26 cellular contexts compared by ENCODE assay signal in genomic region chr9:105233836-105234235, GRCh38. TPM values are rescaled to one million over a fixed set of nuclear protein-coding genes. Genes with fewer than 3 reads are reported as not detected.
DNase-seq lines count a peak whose midpoint lies in the region; ATAC-seq, FAIRE-seq and TF ChIP-seq lines count a peak whose summit lies in the region.
"Had no signal": no experiment of that assay in that cellular context is flagged by ENCODE, and none has a peak within 500 bp of the region (broad histone marks: within the 10 kb centered on the region; RNA-seq: fewer than 3 reads in every experiment).

No MANE protein-coding gene starts in this region.

- no peak for TF ChIP-seq CTCF in K562 (IDR thresholded peaks at IDR 0.05 in 2 of 3, conservative IDR thresholded peaks at IDR 0.05 in 1 of 3; ENCODE audit: insufficient read depth in 2 of 3, low read depth in 1 of 3, low read length in 3 of 3)
- no peak for TF ChIP-seq CTCF in HepG2 (CRISPR knock-in tag; IDR thresholded peaks at IDR 0.05)
- TF ChIP-seq CTCF in esophagus squamous epithelium (IDR thresholded peaks at IDR 0.05): no peak

- no peaks in the 10 kb centered on the region for H3K9me3 ChIP-seq in K562 (replicated peaks; ENCODE audit: control insufficient read depth, insufficient read depth, low read depth, low read length)
- no peaks in the 10 kb centered on the region for H3K9me3 ChIP-seq in HepG2 (ENCODE audit: low read length)
- H3K9me3 ChIP-seq in esophagus squamous epithelium: no peaks in the 10 kb centered on the region
- H3K9me3 ChIP-seq: tibial artery had no signal

- ATAC-seq in K562: no peak
- ATAC-seq in HepG2: no peak
- ATAC-seq: activated CD4-positive, alpha-beta T cell treated with anti-CD3 and anti-CD28 coated beads for 36 hours; CD8-positive, alpha-beta T cell; stimulated activated naive CD8-positive, alpha-beta T cell treated with anti-CD3 and anti-CD28 coated beads, Interleukin-15, Interleukin-2, amounts not matched to agents 100 U/mL and 50 U/mL, for 24 hours had no signal

- H3K4me2 ChIP-seq in K562 (ENCODE audit: insufficient read depth, low read length): no peak overlapping the region
- H3K4me2 ChIP-seq in HepG2 (ENCODE audit: low read depth, low read length): no peak overlapping the region

- H3K79me2 ChIP-seq in K562 (ENCODE audit: control insufficient read depth, insufficient read depth, low read length) (no peaks in the 10 kb centered on the region), HepG2 (ENCODE audit: insufficient read depth, low read length) (no peaks in the 10 kb centered on the region)

- H3K27me3 ChIP-seq in K562 (ENCODE audit: control insufficient read depth in 2 of 2, insufficient read depth in 2 of 2, low read length in 2 of 2) (peaks cover 0 to 4% of the 10 kb centered on the region in 2 experiments; a peak in 2 of 5 replicates), HepG2 (ENCODE audit: control insufficient read depth in 1 of 2, insufficient read depth in 2 of 2, low read length in 2 of 2) (no peaks in the 10 kb centered on the region), esophagus squamous epithelium (no peaks in the 10 kb centered on the region)
- H3K27me3 ChIP-seq: tibial artery had no signal

- DNase-seq in EH (ENCODE audit: low read depth) (peak; percentile 43), K562 (ENCODE audit: extremely low read depth in 1 of 4, low spot score in 3 of 4) (no peak), HepG2 (ENCODE audit: low spot score) (no peak), globus pallidus (ENCODE audit: low spot score) (no peak), esophagus squamous epithelium (lab: John Stamatoyannopoulos, UW) (no peak), KBM-7 (no peak), NCI-H1048 (lab: John Stamatoyannopoulos, UW) (no peak)
- DNase-seq: activated CD4-positive, alpha-beta T cell treated with anti-CD3 and anti-CD28 coated beads for 36 hours; activated CD8-positive, alpha-beta memory T cell treated with anti-CD3 and anti-CD28 coated beads for 24 hours; activated naive CD4-positive, alpha-beta T cell; activated T-cell treated with anti-CD3 and anti-CD28 coated beads, Interleukin-2, amount 50 U/mL, for 24 hours; amniotic stem cell; CD8-positive, alpha-beta T cell; DMS53; glutamatergic neuron; NCI-H1694 treated with DMSO at 0.1 percent for 48 hours; NCI-H526 treated with DMSO at 0.1 percent for 48 hours; retina; SHP77; stimulated activated CD4-positive, alpha-beta T cell treated with anti-CD3 and anti-CD28 coated beads, Interleukin-4, amount 100 ng/mL, for 24 hours; stimulated activated naive CD8-positive, alpha-beta T cell treated with anti-CD3 and anti-CD28 coated beads, Interleukin-15, Interleukin-2, amounts not matched to agents 100 U/mL and 50 U/mL, for 24 hours; T-helper 1 cell; tibial artery had no signal

- POLR2A ChIA-PET in K562 (lab: Yijun Ruan, JAX) (no interaction called here), HepG2 (lab: Yijun Ruan, JAX) (no interaction called here)

- H3K4me3 ChIP-seq in K562 (no peak overlapping the region), HepG2 (replicated peaks in 1 of 3; ENCODE audit: insufficient read depth in 1 of 3, low read depth in 2 of 3, low read length in 3 of 3) (no peak overlapping the region), esophagus squamous epithelium (no peak overlapping the region)
- H3K4me3 ChIP-seq: tibial artery had no signal

- H3K36me3 ChIP-seq in K562 (ENCODE audit: control insufficient read depth, insufficient read depth, low read length) (no peaks in the 10 kb centered on the region), HepG2 (replicated peaks in 1 of 2; ENCODE audit: control insufficient read depth in 1 of 2, insufficient read depth in 2 of 2, low read length in 2 of 2) (no peaks in the 10 kb centered on the region), esophagus squamous epithelium (no peaks in the 10 kb centered on the region)
- H3K36me3 ChIP-seq: tibial artery had no signal

- TF ChIP-seq POLR2A in K562 (conservative IDR thresholded peaks at IDR 0.05) (no peak), HepG2 (IDR thresholded peaks at IDR 0.05; ENCODE audit: insufficient read depth in 1 of 2, low read depth in 2 of 2, low read length in 2 of 2) (no peak), esophagus squamous epithelium (IDR thresholded peaks at IDR 0.05) (no peak)

- no peak for TF ChIP-seq EP300 in Ishikawa (IDR thresholded peaks at IDR 0.05; ENCODE audit: borderline replicate concordance)
- no peak for TF ChIP-seq EP300 in K562 (IDR thresholded peaks at IDR 0.05; ENCODE audit: low read length)
- TF ChIP-seq EP300 in HepG2 (IDR thresholded peaks at IDR 0.05; ENCODE audit: low read depth in 2 of 2, low read length in 2 of 2): no peak
- TF ChIP-seq EP300 in HepG2 (CRISPR knock-in tag; IDR thresholded peaks at IDR 0.05; ENCODE audit: borderline replicate concordance): no peak

- TF ChIP-seq RAD21 in Ishikawa (IDR thresholded peaks at IDR 0.05; ENCODE audit: low read depth): no peak
- TF ChIP-seq RAD21 in K562 (CRISPR knock-in tag; conservative IDR thresholded peaks at IDR 0.05 in 1 of 2, IDR thresholded peaks at IDR 0.05 in 1 of 2): no peak
- no peak for TF ChIP-seq RAD21 in HepG2 (CRISPR knock-in tag; IDR thresholded peaks at IDR 0.05)

- H4K20me1 ChIP-seq in K562 (replicated peaks; ENCODE audit: control insufficient read depth, insufficient read depth, low read length) (no peaks in the 10 kb centered on the region), HepG2 (ENCODE audit: insufficient read depth, low read length) (no peaks in the 10 kb centered on the region)

- no peak overlapping the region for H3K27ac ChIP-seq in K562 (ENCODE audit: extremely low read depth, low read depth, low read length)
- no peak overlapping the region for H3K27ac ChIP-seq in HepG2 (ENCODE audit: extremely low read length, insufficient read depth, low read length)
- no peak overlapping the region for H3K27ac ChIP-seq in esophagus squamous epithelium
- H3K27ac ChIP-seq: tibial artery had no signal

- H3K9ac ChIP-seq in K562 (ENCODE audit: insufficient read depth in 1 of 2, low read depth in 2 of 2, low read length in 2 of 2) (no peak overlapping the region), HepG2 (ENCODE audit: insufficient read depth, low read depth, low read length) (no peak overlapping the region)

- FAIRE-seq in K562 (lab: Jason Lieb, UNC) (no peak), HepG2 (lab: Jason Lieb, UNC) (no peak)
- FAIRE-seq: GM12891, TTC549 had no signal

- H3K4me1 ChIP-seq in K562 (replicated peaks in 1 of 2; ENCODE audit: control insufficient read depth in 2 of 2, insufficient read depth in 2 of 2, low read length in 2 of 2) (no peaks in the 10 kb centered on the region), HepG2 (ENCODE audit: insufficient read depth, low read length) (peaks cover 21% of the 10 kb centered on the region), esophagus squamous epithelium (no peaks in the 10 kb centered on the region)
- H3K4me1 ChIP-seq: tibial artery had no signal

- BruUV-seq in K562 (replicated peaks; lab: Mats Ljungman, UMichigan): no TSS peak
- no TSS peak for BruUV-seq in HepG2 (replicated peaks; lab: Mats Ljungman, UMichigan)

- in situ Hi-C loops in K562 (cut with MboI): no loop called here
- in situ Hi-C loops in HepG2 (cut with HindIII; ENCODE audit: extremely low pct_ligation_motif_present, low pct_unique_long_range_greater_than_20kb): no loop called here
- in situ Hi-C loops in KBM-7 (cut with MboI; ENCODE audit: low pct_unique_long_range_greater_than_20kb, low sequenced_read_pairs): no loop called here

- CTCF ChIA-PET in K562 (lab: Yijun Ruan, JAX; ENCODE audit: low intra/inter-chr PET ratio): no interaction called here
- CTCF ChIA-PET in HepG2 (lab: Yijun Ruan, JAX; ENCODE audit: low intra/inter-chr PET ratio, low total read pairs): no interaction called here

- intact Hi-C loops in K562 (cut with micrococcal nuclease): no loop called here
- intact Hi-C loops in HepG2 (cut with micrococcal nuclease; ENCODE audit: unreplicated experiment): no loop called here
- intact Hi-C loops in esophagus squamous epithelium (cut with DNase I): no loop called here

- no peaks in the 10 kb centered on the region for H3K9me1 ChIP-seq in K562 (ENCODE audit: control insufficient read depth, insufficient read depth, low read length)

- H2AFZ ChIP-seq in K562 (ENCODE audit: low read depth, low read length): no peak overlapping the region
- no peak overlapping the region for H2AFZ ChIP-seq in HepG2 (ENCODE audit: low read length)

RNA-seq across cellular contexts. Expression of gene SLC44A1, which starts 10.6 kb away (rescaled TPM):
- total RNA-seq in K562 (2011; cell fraction: chromatin; rRNA removed; ENCODE audit: low replicate concordance): 0.58 and 0.62 TPM in 2 replicates
- 0.17 and 0.79 TPM in 2 replicates for total RNA-seq in K562 (2011; cell fraction: nucleolus; rRNA removed)
- 0.51 and 1.1 TPM in 2 replicates for total RNA-seq in K562 (2011; cell fraction: nucleoplasm; rRNA removed)
- total RNA-seq in K562 (2014; rRNA removed) (0.59 and 0.86 TPM in 2 replicates), K562 (2014; rRNA removed; fragmentation: Illumina TruSeq; extraction: Trizol) (0.40 and 0.51 TPM in 2 replicates), K562 (2015; rRNA removed; fragmentation: Illumina TruSeq; extraction: Trizol) (0.29 and 0.34 TPM in 2 replicates), K562 (2021) (0.44 and 0.83 TPM in 2 replicates), HepG2 (2016; rRNA removed; fragmentation: Illumina TruSeq; extraction: Trizol) (30.4 and 40.8 TPM in 2 replicates), esophagus squamous epithelium (10 to 100 TPM; 19.9 to 52.9 (median 37.8) TPM)
- polyA plus RNA-seq in K562 (2011; rRNA removed) (0.11 and 0.35 TPM in 2 replicates), K562 (2014; fragmentation: Illumina TruSeq; extraction: Trizol) (0.22 and 0.30 TPM in 2 replicates), K562 (2014; fragmentation: Nextera tagmentation; extraction: Ambion mirVana) (under 1 TPM; 0.11 to 0.17 TPM), K562 (2014; rRNA removed) (0.24 and 0.25 TPM in 2 replicates), HepG2 (2011; rRNA removed) (21.1 and 21.4 TPM in 2 replicates)
- 0.19 and 0.27 TPM in 2 replicates for polyA plus RNA-seq in K562 (2011; cell fraction: cytosol; rRNA removed)
- polyA plus RNA-seq in K562 (2011; cell fraction: nucleus; rRNA removed): 0.11 and 0.18 TPM in 2 replicates
- 0.40 and 0.64 TPM in 2 replicates for polyA plus RNA-seq in K562 (2012)
- 0.36 and 1.3 TPM in 2 replicates for polyA minus RNA-seq in K562 (2011; rRNA and poly(A)+ RNA removed)
- polyA minus RNA-seq in K562 (2011; cell fraction: cytosol; rRNA and poly(A)+ RNA removed): 0.10 and 1.2 TPM in 2 replicates
- 0.13 TPM in 1 of 2 replicates, not detected in the other for polyA minus RNA-seq in K562 (2011; cell fraction: nucleus; rRNA and poly(A)+ RNA removed)
- total RNA-seq in HepG2 (2016; cell fraction: cytosol; rRNA removed; fragmentation: Illumina TruSeq; extraction: Trizol; ENCODE audit: low read depth): 12.0 and 12.2 TPM in 2 replicates
- total RNA-seq in HepG2 (2016; cell fraction: insoluble cytoplasmic fraction; rRNA removed; fragmentation: Illumina TruSeq; extraction: Trizol): 31.5 and 39.4 TPM in 2 replicates
- 34.7 and 38.3 TPM in 2 replicates for total RNA-seq in HepG2 (2016; cell fraction: membrane; rRNA removed; fragmentation: Illumina TruSeq; extraction: Trizol)
- 31.6 and 40.2 TPM in 2 replicates for total RNA-seq in HepG2 (2016; cell fraction: nucleus; rRNA removed; fragmentation: Illumina TruSeq; extraction: Trizol)
- polyA plus RNA-seq in HepG2 (2011; cell fraction: cytosol; rRNA removed): 15.7 and 26.2 TPM in 2 replicates
- polyA plus RNA-seq in HepG2 (2011; cell fraction: nucleus; rRNA removed): 7.9 and 11.1 TPM in 2 replicates
- 38.1 and 40.7 TPM in 2 replicates for polyA plus RNA-seq in HepG2 (2012)
- polyA plus RNA-seq in HepG2 (2016; cell fraction: cytosol; fragmentation: Illumina TruSeq; extraction: Trizol; ENCODE audit: low read depth): 5.0 and 7.1 TPM in 2 replicates
- polyA plus RNA-seq in HepG2 (2016; cell fraction: insoluble cytoplasmic fraction; fragmentation: Illumina TruSeq; extraction: Trizol; ENCODE audit: low read depth): 20.0 and 22.2 TPM in 2 replicates
- polyA plus RNA-seq in HepG2 (2016; cell fraction: membrane; fragmentation: Illumina TruSeq; extraction: Trizol; ENCODE audit: low read depth): 13.9 and 16.2 TPM in 2 replicates
- 26.5 and 26.7 TPM in 2 replicates for polyA plus RNA-seq in HepG2 (2016; cell fraction: nucleus; fragmentation: Illumina TruSeq; extraction: Trizol; ENCODE audit: insufficient read depth, low read depth)
- 69.1 and 73.0 TPM in 2 replicates for polyA minus RNA-seq in HepG2 (2011; rRNA and poly(A)+ RNA removed; ENCODE audit: low replicate concordance)
- 23.7 and 37.4 TPM in 2 replicates for polyA minus RNA-seq in HepG2 (2011; cell fraction: cytosol; rRNA and poly(A)+ RNA removed)
- polyA minus RNA-seq in HepG2 (2011; cell fraction: nucleus; rRNA and poly(A)+ RNA removed): 30.1 and 37.0 TPM in 2 replicates

Comparison
In these comparisons a context has a peak if more than half of its experiments do, and no peak if none do; other contexts are left out.
1. RNA of gene SLC44A1, which starts 10.6 kb away (total RNA-seq): 19.9 to 52.9 TPM in esophagus squamous epithelium and 12.0 to 40.8 TPM in HepG2; 0.17 to 1.1 TPM in K562; every median in the first group is over 4 times any median in the second.